Comparison of ENCODE assay signal across 12 cellular contexts in the genomic region with DNA sequence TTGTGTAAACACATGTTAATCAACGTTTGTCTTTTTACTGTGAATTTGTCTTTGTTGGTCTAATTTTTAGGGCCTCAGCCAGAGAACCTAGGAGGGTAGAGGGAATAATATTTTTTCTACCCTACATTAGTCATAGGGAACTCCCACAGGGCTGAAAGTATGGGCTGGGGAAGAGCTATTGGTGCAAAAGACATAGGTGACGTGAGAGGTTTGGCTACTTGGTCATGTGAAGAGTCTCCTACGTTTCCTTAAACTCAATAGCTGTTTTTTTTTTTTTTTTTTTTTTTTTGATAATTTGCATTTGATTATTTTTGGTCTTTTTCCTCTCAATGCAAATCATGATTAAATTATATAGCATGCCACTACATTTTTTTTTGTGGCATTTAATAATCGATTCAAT. TPM values are rescaled to one million over a fixed set of nuclear protein-coding genes. Genes with fewer than 3 reads are reported as not detected.
DNase-seq lines count a peak whose midpoint lies in the region; ATAC-seq and TF ChIP-seq lines count a peak whose summit lies in the region.
"Had no signal": no experiment of that assay in that cellular context is flagged by ENCODE, and none has a peak within 500 bp of the region (broad histone marks: within the 10 kb centered on the region; RNA-seq: fewer than 3 reads in every experiment).

No MANE protein-coding gene starts in this region.

- no peak overlapping the region for H3K4me3 ChIP-seq in PC-9
- no peak overlapping the region for H3K4me3 ChIP-seq in left lung

- H3K27ac Mint-ChIP-seq in activated CD8-positive, alpha-beta memory T cell treated with anti-CD3 and anti-CD28 coated beads, Interleukin-2, amount 10 ng/mL, durations not matched to agents 7 days and 5 days = no peak overlapping the region

- no peak for TF ChIP-seq CTCF in PC-9 (conservative IDR thresholded peaks at IDR 0.05)
- no peak for TF ChIP-seq CTCF in left lung (IDR thresholded peaks at IDR 0.05)

- H3K27me3 Mint-ChIP-seq in activated CD8-positive, alpha-beta memory T cell treated with anti-CD3 and anti-CD28 coated beads, Interleukin-2, amount 10 ng/mL, durations not matched to agents 7 days and 5 days = peaks cover 6% of the 10 kb centered on the region

- H3F3A ChIP-seq in PC-9 (ENCODE audit: insufficient read depth, low read depth) = peaks cover 23% of the 10 kb centered on the region

- H3K4me2 ChIP-seq in PC-9 = peak overlapping the region; percentile 17; the same call in 1 of the 2 replicates

- H3K9me2 ChIP-seq in PC-9 (ENCODE audit: insufficient read depth) = no peaks in the 10 kb centered on the region

- no peak overlapping the region for H3K4me3 Mint-ChIP-seq in activated CD8-positive, alpha-beta memory T cell treated with anti-CD3 and anti-CD28 coated beads, Interleukin-2, amount 10 ng/mL, durations not matched to agents 7 days and 5 days

- peak; percentile 44 for ATAC-seq in GM19397 (IDR thresholded peaks at IDR 0.05; ENCODE audit: unreplicated experiment)
- peak; percentile 70 for ATAC-seq in HG02973 (IDR thresholded peaks at IDR 0.05; ENCODE audit: unreplicated experiment)
- ATAC-seq in left lung = no peak
- ATAC-seq in activated CD8-positive, alpha-beta memory T cell treated with anti-CD3 and anti-CD28 coated beads, Interleukin-2, amount 10 ng/mL, durations not matched to agents 7 days and 5 days = no peak

- POLR2A ChIA-PET in PC-9 (lab: Charles Lee; ENCODE audit: unreplicated experiment) = no interaction called here

- peaks cover 33% of the 10 kb centered on the region for H3K4me1 ChIP-seq in PC-9 (replicated peaks; ENCODE audit: insufficient read depth)
- no peaks in the 10 kb centered on the region for H3K4me1 ChIP-seq in left lung

- no peaks in the 10 kb centered on the region for H3K9me3 Mint-ChIP-seq in activated CD8-positive, alpha-beta memory T cell treated with anti-CD3 and anti-CD28 coated beads, Interleukin-2, amount 10 ng/mL, durations not matched to agents 7 days and 5 days (ENCODE audit: low read depth)

- H3K9me3 ChIP-seq in PC-9 (ENCODE audit: insufficient read depth, low read depth) (peaks cover 4% of the 10 kb centered on the region; the same call in 1 of the 2 replicates), left lung (no peaks in the 10 kb centered on the region)

- H3K36me3 Mint-ChIP-seq in activated CD8-positive, alpha-beta memory T cell treated with anti-CD3 and anti-CD28 coated beads, Interleukin-2, amount 10 ng/mL, durations not matched to agents 7 days and 5 days = no peaks in the 10 kb centered on the region

- H3K27ac ChIP-seq in PC-9 (peak overlapping the region; percentile 39), left lung (no peak overlapping the region)

- no peaks in the 10 kb centered on the region for H4K20me1 ChIP-seq in PC-9 (ENCODE audit: insufficient read depth)

- no peak overlapping the region for H2AFZ ChIP-seq in PC-9

- peaks cover 3% of the 10 kb centered on the region for H3K4me1 Mint-ChIP-seq in activated CD8-positive, alpha-beta memory T cell treated with anti-CD3 and anti-CD28 coated beads, Interleukin-2, amount 10 ng/mL, durations not matched to agents 7 days and 5 days

- intact Hi-C loops in PC-9 (cut with micrococcal nuclease; ENCODE audit: unreplicated experiment) = no loop called here
- intact Hi-C loops in left lung (cut with DNase I) = no loop called here

- H3K27me3 ChIP-seq in PC-9 (ENCODE audit: insufficient read depth, low read depth) (no peaks in the 10 kb centered on the region), left lung (no peaks in the 10 kb centered on the region)

- no TSS peak for BruUV-seq in PC-9 (replicated peaks; lab: Mats Ljungman, UMichigan)

- H3K36me3 ChIP-seq in PC-9 (ENCODE audit: low read depth) = no peaks in the 10 kb centered on the region
- H3K36me3 ChIP-seq in left lung = no peaks in the 10 kb centered on the region

- CTCF ChIA-PET in PC-9 (lab: Charles Lee) = interaction anchor here (0.6 to 0.7 kb wide), 2 partner anchors 61 to 633 kb away, joined by 3 to 4 read pairs; no protein-coding TSS in a partner anchor
- CTCF ChIA-PET in activated CD8-positive, alpha-beta memory T cell treated with anti-CD3 and anti-CD28 coated beads, Interleukin-2, amount 10 ng/mL, durations not matched to agents 7 days and 5 days (lab: Charles Lee) = interaction anchor here (0.6 to 1.2 kb wide), 2 partner anchors 56 to 66 kb away, joined by 3 read pairs; no protein-coding TSS in a partner anchor

- H3K79me2 ChIP-seq in PC-9 (ENCODE audit: low read depth) = no peaks in the 10 kb centered on the region

- peak; percentile 83 for DNase-seq in CD1c-positive myeloid dendritic cell (ENCODE audit: extremely low spot score)
- no peak for DNase-seq in PC-9
- DNase-seq in left lung = no peak
- no peak for DNase-seq in GM19240 (ENCODE audit: insufficient read length, low spot score)
- no peak for DNase-seq in activated CD8-positive, alpha-beta memory T cell treated with anti-CD3 and anti-CD28 coated beads, Interleukin-2, amount 10 ng/mL, durations not matched to agents 7 days and 5 days
- DNase-seq in NCI-H748 (lab: John Stamatoyannopoulos, UW; ENCODE audit: unreplicated experiment) = no peak
- DNase-seq: activated CD8-positive, alpha-beta memory T cell treated with anti-CD3 and anti-CD28 coated beads, Interleukin-2, amount 50 U/mL, for 4 hours; cortex of kidney; Kasumi-1 had no signal

RNA-seq across cellular contexts. Expression of gene MMP7, which starts 15.9 kb away (rescaled TPM):
- total RNA-seq in PC-9 (2021) (1.1 and 1.3 TPM in 2 replicates), left lung (100 to 1,000 TPM in 1 of 2 donors, 10 to 100 TPM in 1; 13.8 to 136 TPM)
- total RNA-seq in activated CD8-positive, alpha-beta memory T cell treated with anti-CD3 and anti-CD28 coated beads, Interleukin-2, amount 10 ng/mL, durations not matched to agents 7 days and 5 days = not detected
- total RNA-seq: RPMI7951 had no signal

Comparison
In these comparisons a context has a peak if more than half of its experiments do, and no peak if none do; other contexts are left out.
1. ATAC-seq: peak in GM19397 (single experiment) and HG02973 (single experiment); none in left lung (single experiment) and activated CD8-positive, alpha-beta memory T cell treated with anti-CD3 and anti-CD28 coated beads, Interleukin-2, amount 10 ng/mL, durations not matched to agents 7 days and 5 days (single experiment).